In genomic region chr11:14346303-14346702, GRCh38 we compare ENCODE assay signal across 25 cellular contexts. TPM values are rescaled to one million over a fixed set of nuclear protein-coding genes. Genes with fewer than 3 reads are reported as not detected.
DNase-seq lines count a peak whose midpoint lies in the region; ATAC-seq, FAIRE-seq and TF ChIP-seq lines count a peak whose summit lies in the region.
"Had no signal": no experiment of that assay in that cellular context is flagged by ENCODE, and none has a peak within 500 bp of the region (broad histone marks: within the 10 kb centered on the region; RNA-seq: fewer than 3 reads in every experiment).

No MANE protein-coding gene starts in this region.

- no peak overlapping the region for H3K9ac ChIP-seq in HepG2 (ENCODE audit: insufficient read depth, low read depth, low read length)
- no peak overlapping the region for H3K9ac ChIP-seq in PC-3 (ENCODE audit: low read length)

- H4K20me1 ChIP-seq in HepG2 (ENCODE audit: insufficient read depth, low read length), result no peaks in the 10 kb centered on the region
- 0 out of 2 replicates have a peak, but pooled peaks cover 8% of the 10 kb centered on the region for H4K20me1 ChIP-seq in PC-3 (ENCODE audit: low read length)

- POLR2A ChIA-PET in HepG2 (lab: Yijun Ruan, JAX) (no interaction called here), PC-3 (lab: Charles Lee; ENCODE audit: unreplicated experiment) (interaction anchor here (0.7 kb wide), 1 partner anchor 76 kb away, joined by 3 read pairs; no protein-coding TSS in a partner anchor)

- no peak overlapping the region for H3K27ac Mint-ChIP-seq in stimulated activated effector memory CD8-positive, alpha-beta T cell treated with anti-CD3 and anti-CD28 coated beads, Interleukin-12 subunit alpha, Interleukin-12 subunit beta, amount 100 ng/mL, for 72 hours
- H3K27ac Mint-ChIP-seq in activated T-helper 17 cell treated with anti-CD3 and anti-CD28 coated beads, Interleukin-2, amount 50 U/mL, for 72 hours, result no peak overlapping the region

- H3K9me2 ChIP-seq in PC-3 (replicated peaks; ENCODE audit: low read length), result no peaks in the 10 kb centered on the region

- in situ Hi-C loops in HepG2 (cut with HindIII; ENCODE audit: extremely low pct_ligation_motif_present, low pct_unique_long_range_greater_than_20kb), result no loop called here
- in situ Hi-C loops in brain microvascular endothelial cell (cut with HindIII; ENCODE audit: low pct_ligation_motif_present, low sequenced_read_pairs), result no loop called here

- intact Hi-C loops in HepG2 (cut with micrococcal nuclease; ENCODE audit: unreplicated experiment) (no loop called here), right lobe of liver (cut with DNase I) (no loop called here), PC-3 (cut with micrococcal nuclease) (no loop called here)

- H3K9me3 ChIP-seq in HepG2 (ENCODE audit: low read length) (peaks cover 10% of the 10 kb centered on the region; the same call in 1 of the 2 replicates), right lobe of liver (no peaks in the 10 kb centered on the region), PC-3 (ENCODE audit: low read length) (no peaks in the 10 kb centered on the region)
- H3K9me3 ChIP-seq: Peyer's patch, SJCRH30 had no signal

- H3K4me1 Mint-ChIP-seq in stimulated activated effector memory CD8-positive, alpha-beta T cell treated with anti-CD3 and anti-CD28 coated beads, Interleukin-12 subunit alpha, Interleukin-12 subunit beta, amount 100 ng/mL, for 72 hours, result peaks cover 59% of the 10 kb centered on the region
- peaks cover 22% of the 10 kb centered on the region for H3K4me1 Mint-ChIP-seq in activated T-helper 17 cell treated with anti-CD3 and anti-CD28 coated beads, Interleukin-2, amount 50 U/mL, for 72 hours

- H3K27ac ChIP-seq in HepG2 (ENCODE audit: extremely low read length, insufficient read depth, low read length) (no peak overlapping the region), right lobe of liver (no peak overlapping the region), PC-3 (ENCODE audit: low read length) (peak overlapping the region; percentile 28), brain microvascular endothelial cell (peak overlapping the region; percentile 30)
- H3K27ac ChIP-seq: Peyer's patch, SJCRH30 had no signal

- no peak for TF ChIP-seq CTCF in HepG2 (CRISPR knock-in tag; IDR thresholded peaks at IDR 0.05)
- TF ChIP-seq CTCF in right lobe of liver (IDR thresholded peaks at IDR 0.05), result no peak
- no peak for TF ChIP-seq CTCF in PC-3 (conservative IDR thresholded peaks at IDR 0.05; ENCODE audit: low read depth, low read length)
- TF ChIP-seq CTCF in brain microvascular endothelial cell (IDR thresholded peaks at IDR 0.05; ENCODE audit: low read depth, low read length, missing control alignments), result no peak

- H3K27me3 ChIP-seq in HepG2 (ENCODE audit: control insufficient read depth in 1 of 2, insufficient read depth in 2 of 2, low read length in 2 of 2) (no peaks in the 10 kb centered on the region), right lobe of liver (no peaks in the 10 kb centered on the region), PC-3 (ENCODE audit: low read length) (no peaks in the 10 kb centered on the region), brain microvascular endothelial cell (replicated peaks) (no peaks in the 10 kb centered on the region)
- H3K27me3 ChIP-seq: Peyer's patch, SJCRH30 had no signal

- H3K79me2 ChIP-seq in HepG2 (ENCODE audit: insufficient read depth, low read length), result peaks cover 82% of the 10 kb centered on the region
- H3K79me2 ChIP-seq in PC-3 (ENCODE audit: low read length), result peaks cover 97% of the 10 kb centered on the region

- H3K36me3 ChIP-seq in HepG2 (replicated peaks in 1 of 2; ENCODE audit: control insufficient read depth in 1 of 2, insufficient read depth in 2 of 2, low read length in 2 of 2) (no peaks in the 10 kb centered on the region; a peak in 1 of 5 replicates), right lobe of liver (no peaks in the 10 kb centered on the region), PC-3 (ENCODE audit: low read depth, low read length) (no peaks in the 10 kb centered on the region; the same call in 1 of the 2 replicates), brain microvascular endothelial cell (replicated peaks) (no peaks in the 10 kb centered on the region)
- H3K36me3 ChIP-seq: Peyer's patch had no signal

- CTCF ChIA-PET in HepG2 (lab: Yijun Ruan, JAX; ENCODE audit: low intra/inter-chr PET ratio, low total read pairs) (no interaction called here), PC-3 (lab: Charles Lee) (interaction anchor here (0.6 to 1.8 kb wide), 2 partner anchors 72 to 109 kb away, joined by 4 to 7 read pairs; no protein-coding TSS in a partner anchor)

- FAIRE-seq in HepG2 (lab: Jason Lieb, UNC), result no peak
- FAIRE-seq: G401.6, GM12892 had no signal

- BruUV-seq in HepG2 (replicated peaks; lab: Mats Ljungman, UMichigan) (no TSS peak), PC-3 (replicated peaks; lab: Mats Ljungman, UMichigan) (no TSS peak)

- no peak for TF ChIP-seq POLR2A in HepG2 (IDR thresholded peaks at IDR 0.05; ENCODE audit: insufficient read depth in 1 of 2, low read depth in 2 of 2, low read length in 2 of 2)
- TF ChIP-seq POLR2A in right lobe of liver (IDR thresholded peaks at IDR 0.05), result no peak

- no peak overlapping the region for H3K4me3 Mint-ChIP-seq in stimulated activated effector memory CD8-positive, alpha-beta T cell treated with anti-CD3 and anti-CD28 coated beads, Interleukin-12 subunit alpha, Interleukin-12 subunit beta, amount 100 ng/mL, for 72 hours
- H3K4me3 Mint-ChIP-seq in activated T-helper 17 cell treated with anti-CD3 and anti-CD28 coated beads, Interleukin-2, amount 50 U/mL, for 72 hours, result no peak overlapping the region
- H3K4me3 Mint-ChIP-seq: CD8-positive, alpha-beta memory T cell had no signal

- peaks cover 7% of the 10 kb centered on the region for H3K9me3 Mint-ChIP-seq in stimulated activated effector memory CD8-positive, alpha-beta T cell treated with anti-CD3 and anti-CD28 coated beads, Interleukin-12 subunit alpha, Interleukin-12 subunit beta, amount 100 ng/mL, for 72 hours
- H3K9me3 Mint-ChIP-seq in activated T-helper 17 cell treated with anti-CD3 and anti-CD28 coated beads, Interleukin-2, amount 50 U/mL, for 72 hours, result no peaks in the 10 kb centered on the region

- H3K27me3 Mint-ChIP-seq in activated T-helper 17 cell treated with anti-CD3 and anti-CD28 coated beads, Interleukin-2, amount 50 U/mL, for 72 hours, result no peaks in the 10 kb centered on the region
- H3K27me3 Mint-ChIP-seq: CD8-positive, alpha-beta memory T cell had no signal

- peaks cover 4% of the 10 kb centered on the region for H3K36me3 Mint-ChIP-seq in stimulated activated effector memory CD8-positive, alpha-beta T cell treated with anti-CD3 and anti-CD28 coated beads, Interleukin-12 subunit alpha, Interleukin-12 subunit beta, amount 100 ng/mL, for 72 hours
- H3K36me3 Mint-ChIP-seq in activated T-helper 17 cell treated with anti-CD3 and anti-CD28 coated beads, Interleukin-2, amount 50 U/mL, for 72 hours (ENCODE audit: low read depth), result peaks cover 5% of the 10 kb centered on the region

- H3K4me2 ChIP-seq in HepG2 (ENCODE audit: low read depth, low read length) (no peak overlapping the region), PC-3 (ENCODE audit: low read length) (no peak overlapping the region)

- H3K4me1 ChIP-seq in HepG2 (ENCODE audit: insufficient read depth, low read length), result peaks cover 22% of the 10 kb centered on the region
- peaks cover 0 to 9% (median 0%) of the 10 kb centered on the region in 4 donors for H3K4me1 ChIP-seq in right lobe of liver
- H3K4me1 ChIP-seq in PC-3 (ENCODE audit: insufficient read depth, low read length), result peaks cover 12% of the 10 kb centered on the region; the same call in 1 of the 2 replicates
- H3K4me1 ChIP-seq: Peyer's patch had no signal

- DNase-seq in HepG2 (ENCODE audit: low spot score) (no peak), right lobe of liver (no peak), PC-3 (no peak), brain microvascular endothelial cell (no peak), NCI-H2029 (lab: John Stamatoyannopoulos, UW) (no peak)
- DNase-seq in stimulated activated effector memory CD8-positive, alpha-beta T cell treated with anti-CD3 and anti-CD28 coated beads, Interleukin-12 subunit alpha, Interleukin-12 subunit beta, amount 100 ng/mL, for 72 hours (ENCODE audit: low spot score in 2 of 2), result no peak
- DNase-seq: 8988T; C1 segment of cervical spinal cord; Calu3; CD8-positive, alpha-beta memory T cell; DMS153; GOT3; NCI-H1105; NCI-H146; NCI-H2029 treated with DMSO at 0.1 percent for 48 hours; NCI-H345; NCI-H524; NCI-H774; Peyer's patch; SJCRH30 had no signal

- no peak overlapping the region for H3K4me3 ChIP-seq in HepG2 (replicated peaks in 1 of 3; ENCODE audit: insufficient read depth in 1 of 3, low read depth in 2 of 3, low read length in 3 of 3)
- H3K4me3 ChIP-seq in right lobe of liver, result no peak overlapping the region
- H3K4me3 ChIP-seq in PC-3 (ENCODE audit: low read length), result no peak overlapping the region
- H3K4me3 ChIP-seq in brain microvascular endothelial cell (ENCODE audit: low read depth, low read length), result no peak overlapping the region
- H3K4me3 ChIP-seq: Peyer's patch, SJCRH30 had no signal

- ATAC-seq in HepG2 (no peak), right lobe of liver (no peak), PC-3 (no peak), GM19395 (IDR thresholded peaks at IDR 0.05; ENCODE audit: unreplicated experiment) (no peak)
- no peak for ATAC-seq in stimulated activated effector memory CD8-positive, alpha-beta T cell treated with anti-CD3 and anti-CD28 coated beads, Interleukin-12 subunit alpha, Interleukin-12 subunit beta, amount 100 ng/mL, for 72 hours
- ATAC-seq in activated T-helper 17 cell treated with anti-CD3 and anti-CD28 coated beads, Interleukin-2, amount 50 U/mL, for 72 hours (replicated peaks), result no peak
- ATAC-seq: HCT116 had no signal

- no peaks in the 10 kb centered on the region for H3F3A ChIP-seq in PC-3 (ENCODE audit: low read length, unreplicated experiment)

- H2AFZ ChIP-seq in HepG2 (ENCODE audit: low read length), result no peak overlapping the region
- no peak overlapping the region for H2AFZ ChIP-seq in PC-3 (ENCODE audit: low read length)

- TF ChIP-seq RAD21 in HepG2 (CRISPR knock-in tag; IDR thresholded peaks at IDR 0.05), result no peak

- no peak for TF ChIP-seq EP300 in HepG2 (IDR thresholded peaks at IDR 0.05; ENCODE audit: low read depth in 2 of 2, low read length in 2 of 2)
- no peak for TF ChIP-seq EP300 in HepG2 (CRISPR knock-in tag; IDR thresholded peaks at IDR 0.05; ENCODE audit: borderline replicate concordance)

RNA-seq across cellular contexts. Expression of gene RRAS2, which starts 12.7 kb away (rescaled TPM):
- total RNA-seq in HepG2 (2016; rRNA removed; fragmentation: Illumina TruSeq; extraction: Trizol), result 44.1 and 62.9 TPM in 2 replicates
- 17.9 and 20.2 TPM in 2 replicates for total RNA-seq in HepG2 (2016; cell fraction: cytosol; rRNA removed; fragmentation: Illumina TruSeq; extraction: Trizol; ENCODE audit: low read depth)
- total RNA-seq in HepG2 (2016; cell fraction: insoluble cytoplasmic fraction; rRNA removed; fragmentation: Illumina TruSeq; extraction: Trizol), result 44.0 and 58.1 TPM in 2 replicates
- total RNA-seq in HepG2 (2016; cell fraction: membrane; rRNA removed; fragmentation: Illumina TruSeq; extraction: Trizol), result 46.2 and 47.5 TPM in 2 replicates
- 21.7 and 27.0 TPM in 2 replicates for total RNA-seq in HepG2 (2016; cell fraction: nucleus; rRNA removed; fragmentation: Illumina TruSeq; extraction: Trizol)
- polyA plus RNA-seq in HepG2 (2011; rRNA removed), result 14.7 and 19.0 TPM in 2 replicates
- polyA plus RNA-seq in HepG2 (2011; cell fraction: cytosol; rRNA removed), result 9.2 and 13.5 TPM in 2 replicates
- 4.5 and 5.4 TPM in 2 replicates for polyA plus RNA-seq in HepG2 (2011; cell fraction: nucleus; rRNA removed)
- 27.4 and 29.6 TPM in 2 replicates for polyA plus RNA-seq in HepG2 (2012)
- 14.3 and 16.0 TPM in 2 replicates for polyA plus RNA-seq in HepG2 (2016; cell fraction: cytosol; fragmentation: Illumina TruSeq; extraction: Trizol; ENCODE audit: low read depth)
- polyA plus RNA-seq in HepG2 (2016; cell fraction: insoluble cytoplasmic fraction; fragmentation: Illumina TruSeq; extraction: Trizol; ENCODE audit: low read depth), result 57.4 and 61.1 TPM in 2 replicates
- 32.5 and 36.1 TPM in 2 replicates for polyA plus RNA-seq in HepG2 (2016; cell fraction: membrane; fragmentation: Illumina TruSeq; extraction: Trizol; ENCODE audit: low read depth)
- polyA plus RNA-seq in HepG2 (2016; cell fraction: nucleus; fragmentation: Illumina TruSeq; extraction: Trizol; ENCODE audit: insufficient read depth, low read depth), result 23.4 and 25.5 TPM in 2 replicates
- polyA minus RNA-seq in HepG2 (2011; rRNA and poly(A)+ RNA removed; ENCODE audit: low replicate concordance), result 4.5 and 6.2 TPM in 2 replicates
- 24.5 and 25.1 TPM in 2 replicates for polyA minus RNA-seq in HepG2 (2011; cell fraction: cytosol; rRNA and poly(A)+ RNA removed)
- 21.0 and 24.1 TPM in 2 replicates for polyA minus RNA-seq in HepG2 (2011; cell fraction: nucleus; rRNA and poly(A)+ RNA removed)
- 10 to 100 TPM; 21.0 to 44.8 (median 31.1) TPM for total RNA-seq in right lobe of liver
- 58.6 and 59.7 TPM in 2 replicates for total RNA-seq in PC-3 (2014; rRNA removed)
- total RNA-seq in activated T-helper 17 cell treated with anti-CD3 and anti-CD28 coated beads, Interleukin-2, amount 50 U/mL, for 72 hours, result 10 to 100 TPM; 35.4 to 41.0 TPM

Comparison
In these comparisons a context has a peak if more than half of its experiments do, and no peak if none do; other contexts are left out.
1. H3K27ac ChIP-seq: peak in PC-3 (single experiment) and brain microvascular endothelial cell (single experiment); none in HepG2 (single experiment) and right lobe of liver (0 of 3).